Comparison of ENCODE assay signal across 11 cellular contexts in the genomic region with DNA sequence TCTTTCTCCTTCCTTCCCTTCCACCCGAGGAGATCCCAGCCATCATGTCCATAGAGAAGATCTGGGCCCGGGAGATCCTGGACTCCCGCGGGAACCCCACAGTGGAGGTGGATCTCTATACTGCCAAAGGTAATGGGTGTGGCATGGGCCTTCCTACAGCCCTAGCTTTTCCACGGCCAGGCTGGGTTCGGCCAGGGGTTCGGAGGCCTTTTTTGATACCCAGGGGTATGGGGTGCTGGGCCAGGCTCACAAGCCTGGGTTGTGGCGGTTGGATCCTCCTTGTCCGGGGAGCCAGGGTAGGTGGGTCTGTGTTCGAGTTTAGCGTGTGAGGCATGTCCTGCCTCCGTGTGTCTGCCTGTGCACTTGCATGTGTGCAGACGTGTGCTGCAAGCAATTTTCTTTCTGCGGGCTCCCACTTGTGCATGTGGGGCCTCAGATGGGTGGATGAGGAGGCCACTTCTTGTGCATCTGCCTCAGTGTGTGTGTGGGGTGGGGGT. TPM values are rescaled to one million over a fixed set of nuclear protein-coding genes. Genes with fewer than 3 reads are reported as not detected.
A peak's percentile ranks its signal among the peaks of the same experiment; 100 is the strongest.
DNase-seq lines count a peak whose midpoint lies in the region; ATAC-seq and TF ChIP-seq lines count a peak whose summit lies in the region.
"Had no signal": no experiment of that assay in that cellular context is flagged by ENCODE, and none has a peak within 500 bp of the region (broad histone marks: within the 10 kb centered on the region; RNA-seq: fewer than 3 reads in every experiment).

No MANE protein-coding gene starts in this region.

- no peak overlapping the region for H3K27ac Mint-ChIP-seq in GM23338
- H3K27ac Mint-ChIP-seq in naive thymus-derived CD4-positive, alpha-beta T cell, result peak overlapping the region in 7 of 9 donors; percentile 60 to 96 (median 86)

- TF ChIP-seq CTCF in A673 (conservative IDR thresholded peaks at IDR 0.05; ENCODE audit: low read depth, low read length) (no peak), GM23338 (conservative IDR thresholded peaks at IDR 0.05; ENCODE audit: low read depth in 2 of 2) (no peak), ascending aorta (IDR thresholded peaks at IDR 0.05) (no peak)

- H3K9me2 ChIP-seq in GM23338 (ENCODE audit: insufficient read depth), result no peaks in the 10 kb centered on the region

- H3K9me3 Mint-ChIP-seq in GM23338, result no peaks in the 10 kb centered on the region
- H3K9me3 Mint-ChIP-seq in naive thymus-derived CD4-positive, alpha-beta T cell, result no peaks in the 10 kb centered on the region

- H3K27me3 Mint-ChIP-seq in GM23338 (ENCODE audit: insufficient read depth, low read depth, poor library complexity), result peaks cover 17% of the 10 kb centered on the region
- peaks cover 0 to 4% (median 0%) of the 10 kb centered on the region in 5 donors for H3K27me3 Mint-ChIP-seq in naive thymus-derived CD4-positive, alpha-beta T cell

- H3K27me3 ChIP-seq in A673 (replicated peaks; ENCODE audit: insufficient read depth, low read depth, low read length, poor library complexity), result no peaks in the 10 kb centered on the region
- no peaks in the 10 kb centered on the region for H3K27me3 ChIP-seq in GM23338 (ENCODE audit: insufficient read depth)
- H3K27me3 ChIP-seq in ascending aorta, result no peaks in the 10 kb centered on the region
- H3K27me3 ChIP-seq in naive thymus-derived CD4-positive, alpha-beta T cell (ENCODE audit: control insufficient read depth in 2 of 2, insufficient read depth in 2 of 2, low read length in 2 of 2), result no peaks in the 10 kb centered on the region

- H3K4me2 ChIP-seq in GM23338, result peak overlapping the region; percentile 98

- H2AFZ ChIP-seq in GM23338, result no peak overlapping the region

- BruUV-seq in A673 (replicated peaks; lab: Mats Ljungman, UMichigan), result no TSS peak

- H3K36me3 Mint-ChIP-seq in GM23338 (ENCODE audit: low read depth), result peaks cover 44% of the 10 kb centered on the region
- peaks cover 0 to 33% (median 9%) of the 10 kb centered on the region in 5 donors for H3K36me3 Mint-ChIP-seq in naive thymus-derived CD4-positive, alpha-beta T cell

- intact Hi-C loops in A673 (cut with micrococcal nuclease; ENCODE audit: unreplicated experiment), result no loop called here
- intact Hi-C loops in ascending aorta (cut with DNase I), result no loop called here
- intact Hi-C loops in naive thymus-derived CD4-positive, alpha-beta T cell (cut with micrococcal nuclease), result loop anchor here (2.0 kb wide), 2 partner anchors 43 to 103 kb away; partner anchors contain the start of genes LPCAT3 (in 1 of the 2) and SPSB2 (in 1 of the 2)

- H3K27ac ChIP-seq in A673 (ENCODE audit: low read depth, low read length, poor library complexity, severe bottlenecking), result peak overlapping the region; percentile 39
- no peak overlapping the region for H3K27ac ChIP-seq in GM23338 (ENCODE audit: low read depth)
- H3K27ac ChIP-seq in ascending aorta, result peak overlapping the region; percentile 90 to 94
- peak overlapping the region; percentile 86 for H3K27ac ChIP-seq in naive thymus-derived CD4-positive, alpha-beta T cell (ENCODE audit: low read depth, low read length)

- CTCF ChIA-PET in A673 (lab: Charles Lee), result no interaction called here
- CTCF ChIA-PET in naive thymus-derived CD4-positive, alpha-beta T cell (lab: Charles Lee), result interaction anchor here (3.1 kb wide), 1 partner anchor 9 kb away, joined by 14 read pairs; no protein-coding TSS in a partner anchor

- no peak for ATAC-seq in GM23338
- no peak for ATAC-seq in naive thymus-derived CD4-positive, alpha-beta T cell

- H3K4me1 Mint-ChIP-seq in GM23338, result peaks cover 39% of the 10 kb centered on the region
- H3K4me1 Mint-ChIP-seq in naive thymus-derived CD4-positive, alpha-beta T cell, result peaks cover 0 to 60% (median 36%) of the 10 kb centered on the region in 7 donors

- peaks cover 42% of the 10 kb centered on the region for H3K36me3 ChIP-seq in A673 (ENCODE audit: insufficient read depth, low read length, poor library complexity, severe bottlenecking)
- peaks cover 6% of the 10 kb centered on the region for H3K36me3 ChIP-seq in GM23338 (ENCODE audit: insufficient read depth)
- peaks cover 5 to 18% of the 10 kb centered on the region in 2 donors for H3K36me3 ChIP-seq in ascending aorta
- peaks cover 5 to 42% (median 11%) of the 10 kb centered on the region in 3 experiments for H3K36me3 ChIP-seq in naive thymus-derived CD4-positive, alpha-beta T cell (ENCODE audit: control insufficient read depth in 2 of 3, insufficient read depth in 3 of 3, low read length in 3 of 3)

- H4K20me1 ChIP-seq in GM23338 (replicated peaks; ENCODE audit: insufficient read depth), result no peaks in the 10 kb centered on the region

- POLR2A ChIA-PET in A673 (lab: Charles Lee; ENCODE audit: low non-redundant PET), result no interaction called here
- POLR2A ChIA-PET in naive thymus-derived CD4-positive, alpha-beta T cell (lab: Charles Lee), result interaction anchor here (0.7 to 5.7 kb wide), 8 partner anchors 9 to 53 kb away, joined by 3 to 50 read pairs (median 16); partner anchors contain the start of genes ATN1, C12orf57, RNU7-1 and SPSB2

- H3F3A ChIP-seq in GM23338 (replicated peaks; ENCODE audit: low read depth), result 0 out of 2 replicates have a peak, but pooled peaks cover 15% of the 10 kb centered on the region

- H3K9me3 ChIP-seq in A673 (ENCODE audit: low read depth, low read length, poor library complexity, severe bottlenecking), result no peaks in the 10 kb centered on the region
- no peaks in the 10 kb centered on the region for H3K9me3 ChIP-seq in ascending aorta
- H3K9me3 ChIP-seq in naive thymus-derived CD4-positive, alpha-beta T cell (ENCODE audit: control insufficient read depth in 2 of 3, low read length in 3 of 3), result no peaks in the 10 kb centered on the region

- peaks cover 13% of the 10 kb centered on the region for H3K4me1 ChIP-seq in A673 (ENCODE audit: insufficient read depth, low read length, poor library complexity, severe bottlenecking)
- peaks cover 19% of the 10 kb centered on the region for H3K4me1 ChIP-seq in GM23338 (ENCODE audit: insufficient read depth)
- H3K4me1 ChIP-seq in ascending aorta, result peaks cover 4 to 11% of the 10 kb centered on the region in 2 donors
- peaks cover 11 to 14% of the 10 kb centered on the region in 2 donors for H3K4me1 ChIP-seq in naive thymus-derived CD4-positive, alpha-beta T cell (ENCODE audit: control insufficient read depth in 2 of 2, insufficient read depth in 2 of 2, low read length in 2 of 2)

- H3K79me2 ChIP-seq in GM23338 (replicated peaks; ENCODE audit: insufficient read depth), result peaks cover 8% of the 10 kb centered on the region

- H3K4me3 ChIP-seq in A673 (ENCODE audit: low read depth, low read length, poor library complexity, severe bottlenecking) (peak overlapping the region; percentile 97), GM23338 (peak overlapping the region; percentile 92; the same call in 1 of the 2 replicates), ascending aorta (peak overlapping the region in 1 of 2 donors; percentile 89)
- no peak overlapping the region for H3K4me3 ChIP-seq in naive thymus-derived CD4-positive, alpha-beta T cell (ENCODE audit: low read length)

- peak overlapping the region; percentile 97 for H3K4me3 Mint-ChIP-seq in GM23338
- peak overlapping the region; percentile 43 to 100 (median 90) for H3K4me3 Mint-ChIP-seq in naive thymus-derived CD4-positive, alpha-beta T cell

- DNase-seq in A673 (ENCODE audit: low spot score), result no peak
- no peak for DNase-seq in GM23338 (ENCODE audit: low spot score)
- DNase-seq in ascending aorta (ENCODE audit: low spot score in 2 of 2), result no peak
- no peak for DNase-seq in naive thymus-derived CD4-positive, alpha-beta T cell
- DNase-seq in NCI-H1694 treated with DMSO at 0.1 percent for 48 hours (lab: John Stamatoyannopoulos, UW), result no peak
- DNase-seq in OCI-M2 (lab: John Stamatoyannopoulos, UW; ENCODE audit: unreplicated experiment), result no peak
- no peak for DNase-seq in putamen (ENCODE audit: low spot score)
- no peak for DNase-seq in NCI-H1436 (lab: John Stamatoyannopoulos, UW)
- DNase-seq: GOT3, NCI-H1694 had no signal

TF ChIP-seq in GM23338, 12 proteins besides CTCF, POLR2A, EP300 and RAD21 (continues in another document):
- no peak for TF ChIP-seq ZNF331 (CRISPR knock-in tag; IDR thresholded peaks at IDR 0.05; ENCODE audit: low read depth)
- no peak for TF ChIP-seq EZH2 (IDR thresholded peaks at IDR 0.05; ENCODE audit: low read depth, unreplicated experiment)
- TF ChIP-seq STAT1 (IDR thresholded peaks at IDR 0.05; ENCODE audit: unreplicated experiment), result no peak
- TF ChIP-seq POLR2AphosphoS5 (IDR thresholded peaks at IDR 0.05; ENCODE audit: low read depth), result no peak
- TF ChIP-seq EZH2phosphoT487 (IDR thresholded peaks at IDR 0.05; ENCODE audit: unreplicated experiment), result no peak

RNA-seq across cellular contexts. Expression of gene ENO2, which starts 1.5 kb away (rescaled TPM):
- 138 and 155 TPM in 2 replicates for total RNA-seq in A673 (2021)
- 50.8 and 53.5 TPM in 2 replicates for total RNA-seq in GM23338 (2014; rRNA removed; shearing (Covaris generic))
- polyA plus RNA-seq in GM23338 (2016; fragmentation: Nextera tagmentation; extraction: Ambion mirVana), result 43.5 and 50.0 TPM in 2 replicates
- 30.3 TPM for total RNA-seq in ascending aorta
- total RNA-seq in naive thymus-derived CD4-positive, alpha-beta T cell, result 100 to 1,000 TPM in 3 of 5 experiments, 10 to 100 TPM in 2; 65.3 to 193 (median 178) TPM
- polyA plus RNA-seq in naive thymus-derived CD4-positive, alpha-beta T cell, result 10 to 100 TPM; 22.5 to 31.0 TPM

RNA-seq across cellular contexts. Expression of gene LRRC23, which starts 11.2 kb away (rescaled TPM):
- total RNA-seq in A673 (2021) (7.7 and 13.6 TPM in 2 replicates), ascending aorta (6.6 TPM)
- 2.5 and 9.1 TPM in 2 replicates for total RNA-seq in GM23338 (2014; rRNA removed; shearing (Covaris generic))
- 2.4 and 2.9 TPM in 2 replicates for polyA plus RNA-seq in GM23338 (2016; fragmentation: Nextera tagmentation; extraction: Ambion mirVana)
- total RNA-seq in naive thymus-derived CD4-positive, alpha-beta T cell, result 10 to 100 TPM in 1 of 5 experiments, 1 to 10 TPM in 4; 6.6 to 12.1 (median 7.3) TPM
- 1 to 10 TPM; 4.5 to 5.4 TPM for polyA plus RNA-seq in naive thymus-derived CD4-positive, alpha-beta T cell

RNA-seq across cellular contexts. Expression of gene ATN1, which starts 11.9 kb away (rescaled TPM):
- 139 and 144 TPM in 2 replicates for total RNA-seq in A673 (2021)
- total RNA-seq in GM23338 (2014; rRNA removed; shearing (Covaris generic)), result 49.6 and 52.8 TPM in 2 replicates
- 27.2 and 29.5 TPM in 2 replicates for polyA plus RNA-seq in GM23338 (2016; fragmentation: Nextera tagmentation; extraction: Ambion mirVana)
- total RNA-seq in ascending aorta, result 207 TPM
- total RNA-seq in naive thymus-derived CD4-positive, alpha-beta T cell, result 10 to 100 TPM; 29.5 to 42.2 (median 34.4) TPM
- polyA plus RNA-seq in naive thymus-derived CD4-positive, alpha-beta T cell, result 1 to 10 TPM in 1 of 2 donors, under 1 TPM in 1; 0.95 to 2.0 TPM

RNA-seq across cellular contexts. Expression of gene RNU7-1, which starts 27.8 kb away (rescaled TPM):
- total RNA-seq in A673 (2021) (not detected in 2 replicates), ascending aorta (not detected)
- not detected in 2 replicates for total RNA-seq in GM23338 (2014; rRNA removed; shearing (Covaris generic))
- not detected in 2 replicates for polyA plus RNA-seq in GM23338 (2016; fragmentation: Nextera tagmentation; extraction: Ambion mirVana)
- not detected for total RNA-seq in naive thymus-derived CD4-positive, alpha-beta T cell
- not detected for polyA plus RNA-seq in naive thymus-derived CD4-positive, alpha-beta T cell
- total RNA-seq: dermis microvascular lymphatic vessel endothelial cell had no signal

RNA-seq across cellular contexts. Expression of gene C12orf57, which starts 28.0 kb away (rescaled TPM):
- total RNA-seq in A673 (2021) (226 and 260 TPM in 2 replicates), ascending aorta (558 TPM)
- total RNA-seq in GM23338 (2014; rRNA removed; shearing (Covaris generic)), result 186 and 204 TPM in 2 replicates
- polyA plus RNA-seq in GM23338 (2016; fragmentation: Nextera tagmentation; extraction: Ambion mirVana), result 262 and 285 TPM in 2 replicates
- total RNA-seq in naive thymus-derived CD4-positive, alpha-beta T cell, result 100 to 1,000 TPM; 148 to 592 (median 362) TPM
- polyA plus RNA-seq in naive thymus-derived CD4-positive, alpha-beta T cell, result 100 to 1,000 TPM; 394 to 401 TPM

Comparison
In these comparisons a context has a peak if more than half of its experiments do, and no peak if none do; other contexts are left out.
1. intact Hi-C loops: an anchor here in naive thymus-derived CD4-positive, alpha-beta T cell (2.0 kb wide); none called in A673 and ascending aorta.